In genomic region chr3:196203833-196204232, GRCh38 we compare ENCODE assay signal across 1 cellular context.
TF ChIP-seq lines count a peak whose summit lies in the region.

No MANE protein-coding gene starts in this region.

TF ChIP-seq in GM12878, 131 proteins besides CTCF, POLR2A, EP300 and RAD21 (continued from another document):
- no peak for TF ChIP-seq ZBTB11 (CRISPR knock-in tag; IDR thresholded peaks at IDR 0.05)
- TF ChIP-seq IKZF1 (conservative IDR thresholded peaks at IDR 0.05), result 0 out of 2 replicates have a peak, but pooled peaks have one; percentile 18
- TF ChIP-seq TAF1 (IDR thresholded peaks at IDR 0.05; ENCODE audit: borderline replicate concordance, low read depth, low read length), result no peak
- no peak for TF ChIP-seq ZBTB4 (CRISPR knock-in tag; IDR thresholded peaks at IDR 0.05)
- TF ChIP-seq ATF3 (IDR thresholded peaks at IDR 0.05; ENCODE audit: borderline replicate concordance, extremely low read depth, low read depth, low read length), result no peak
